Comparison of ENCODE assay signal across 1 cellular context in the genomic region with DNA sequence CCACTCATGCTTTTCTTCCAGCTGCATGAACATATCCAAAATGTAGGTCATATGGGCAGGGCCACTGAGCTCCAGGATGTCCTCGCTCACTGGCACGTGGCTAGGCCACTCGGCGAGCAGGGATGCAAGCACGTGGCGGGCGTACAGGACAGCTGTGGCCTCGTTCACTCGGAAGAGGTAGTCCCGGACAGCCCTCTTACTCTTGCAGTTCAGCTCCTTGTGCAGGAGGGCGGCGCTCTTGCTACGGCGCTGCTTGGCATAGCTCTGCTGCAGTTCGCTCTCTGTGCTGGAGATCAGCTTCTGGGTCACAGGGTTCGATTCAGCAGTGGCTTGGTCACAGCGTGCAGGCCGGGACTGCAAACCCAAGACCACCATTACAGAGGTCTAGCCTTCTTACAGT.
TF ChIP-seq lines count a peak whose summit lies in the region.

No MANE protein-coding gene starts in this region.

TF ChIP-seq in A549, 52 proteins besides CTCF, POLR2A, EP300 and RAD21 (continued from another document):
- TF ChIP-seq, protein P1, sequence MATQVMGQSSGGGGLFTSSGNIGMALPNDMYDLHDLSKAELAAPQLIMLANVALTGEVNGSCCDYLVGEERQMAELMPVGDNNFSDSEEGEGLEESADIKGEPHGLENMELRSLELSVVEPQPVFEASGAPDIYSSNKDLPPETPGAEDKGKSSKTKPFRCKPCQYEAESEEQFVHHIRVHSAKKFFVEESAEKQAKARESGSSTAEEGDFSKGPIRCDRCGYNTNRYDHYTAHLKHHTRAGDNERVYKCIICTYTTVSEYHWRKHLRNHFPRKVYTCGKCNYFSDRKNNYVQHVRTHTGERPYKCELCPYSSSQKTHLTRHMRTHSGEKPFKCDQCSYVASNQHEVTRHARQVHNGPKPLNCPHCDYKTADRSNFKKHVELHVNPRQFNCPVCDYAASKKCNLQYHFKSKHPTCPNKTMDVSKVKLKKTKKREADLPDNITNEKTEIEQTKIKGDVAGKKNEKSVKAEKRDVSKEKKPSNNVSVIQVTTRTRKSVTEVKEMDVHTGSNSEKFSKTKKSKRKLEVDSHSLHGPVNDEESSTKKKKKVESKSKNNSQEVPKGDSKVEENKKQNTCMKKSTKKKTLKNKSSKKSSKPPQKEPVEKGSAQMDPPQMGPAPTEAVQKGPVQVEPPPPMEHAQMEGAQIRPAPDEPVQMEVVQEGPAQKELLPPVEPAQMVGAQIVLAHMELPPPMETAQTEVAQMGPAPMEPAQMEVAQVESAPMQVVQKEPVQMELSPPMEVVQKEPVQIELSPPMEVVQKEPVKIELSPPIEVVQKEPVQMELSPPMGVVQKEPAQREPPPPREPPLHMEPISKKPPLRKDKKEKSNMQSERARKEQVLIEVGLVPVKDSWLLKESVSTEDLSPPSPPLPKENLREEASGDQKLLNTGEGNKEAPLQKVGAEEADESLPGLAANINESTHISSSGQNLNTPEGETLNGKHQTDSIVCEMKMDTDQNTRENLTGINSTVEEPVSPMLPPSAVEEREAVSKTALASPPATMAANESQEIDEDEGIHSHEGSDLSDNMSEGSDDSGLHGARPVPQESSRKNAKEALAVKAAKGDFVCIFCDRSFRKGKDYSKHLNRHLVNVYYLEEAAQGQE (IDR thresholded peaks at IDR 0.05) = no peak
